8 cellular contexts compared by ENCODE assay signal in genomic region chr19:38682872-38683392, GRCh38. TPM values are rescaled to one million over a fixed set of nuclear protein-coding genes. Genes with fewer than 3 reads are reported as not detected.
DNase-seq lines count a peak whose midpoint lies in the region; ATAC-seq, FAIRE-seq and TF ChIP-seq lines count a peak whose summit lies in the region.

No MANE protein-coding gene starts in this region.

- FAIRE-seq in small intestine (lab: Jason Lieb, UNC): no peak

- TF ChIP-seq CTCF in HL-60 (IDR thresholded peaks at IDR 0.05; ENCODE audit: insufficient read depth, low read length): no peak
- TF ChIP-seq CTCF in hepatocyte (IDR thresholded peaks at IDR 0.05; ENCODE audit: poor library complexity): no peak

- no peak for DNase-seq in HL-60 (ENCODE audit: low read depth in 1 of 2, low spot score in 1 of 2)
- DNase-seq in activated CD8-positive, alpha-beta T cell treated with anti-CD3 and anti-CD28 coated beads, Interleukin-2, amount 10 ng/mL, durations not matched to agents 7 days and 5 days: no peak
- no peak for DNase-seq in hepatocyte (ENCODE audit: low spot score)
- DNase-seq in small intestine: no peak
- no peak for DNase-seq in superior temporal gyrus (ENCODE audit: extremely low spot score)

- H3K4me2 ChIP-seq in hepatocyte: peak overlapping the region; percentile 7

- CTCF ChIA-PET in activated CD8-positive, alpha-beta T cell treated with anti-CD3 and anti-CD28 coated beads, Interleukin-2, amount 10 ng/mL, durations not matched to agents 7 days and 5 days (lab: Charles Lee): interaction anchor here (1.4 to 1.6 kb wide), 2 partner anchors 13 to 280 kb away, joined by 3 to 5 read pairs; partner anchors contain the start of gene FAM98C

- no peak overlapping the region for H2AFZ ChIP-seq in hepatocyte

- peaks cover 99% of the 10 kb centered on the region for H3K4me1 Mint-ChIP-seq in activated CD8-positive, alpha-beta T cell treated with anti-CD3 and anti-CD28 coated beads, Interleukin-2, amount 10 ng/mL, durations not matched to agents 7 days and 5 days (ENCODE audit: low read depth)

- no peak for ATAC-seq in activated CD8-positive, alpha-beta T cell treated with anti-CD3 and anti-CD28 coated beads, Interleukin-2, amount 10 ng/mL, durations not matched to agents 7 days and 5 days
- ATAC-seq in GM18858 (IDR thresholded peaks at IDR 0.05; ENCODE audit: unreplicated experiment) (no peak), HG02852 (IDR thresholded peaks at IDR 0.05; ENCODE audit: unreplicated experiment) (no peak), HG02840 (IDR thresholded peaks at IDR 0.05; ENCODE audit: low FRiP score, unreplicated experiment) (no peak)

- WGBS in hepatocyte (ENCODE audit: low lambda C conversion rate, missing lambda C conversion rate): 75% methylated on average over 7 of the region's 7 CpGs
- 50 to 73% (median 72%) methylated on average over 7 of the region's 7 CpGs for WGBS in small intestine, 3 donors

- H3K4me3 ChIP-seq in HL-60 (replicated peaks; ENCODE audit: insufficient read depth, low read length): no peak overlapping the region
- H3K4me3 ChIP-seq in hepatocyte: no peak overlapping the region
- no peak overlapping the region for H3K4me3 ChIP-seq in small intestine (ENCODE audit: low read depth in 1 of 2, low read length in 2 of 2)

- H3K27ac Mint-ChIP-seq in activated CD8-positive, alpha-beta T cell treated with anti-CD3 and anti-CD28 coated beads, Interleukin-2, amount 10 ng/mL, durations not matched to agents 7 days and 5 days: peak overlapping the region; percentile 85

- H3K9me3 Mint-ChIP-seq in activated CD8-positive, alpha-beta T cell treated with anti-CD3 and anti-CD28 coated beads, Interleukin-2, amount 10 ng/mL, durations not matched to agents 7 days and 5 days (ENCODE audit: insufficient read depth): no peaks in the 10 kb centered on the region

- H3K36me3 ChIP-seq in hepatocyte (replicated peaks; ENCODE audit: insufficient read depth, low read depth) (no peaks in the 10 kb centered on the region), small intestine (ENCODE audit: control insufficient read depth in 2 of 2, insufficient read depth in 2 of 2, low read length in 2 of 2) (no peaks in the 10 kb centered on the region)

- H3K27me3 ChIP-seq in HL-60 (ENCODE audit: insufficient read depth, poor library complexity, severe bottlenecking) (no peaks in the 10 kb centered on the region), hepatocyte (no peaks in the 10 kb centered on the region), small intestine (ENCODE audit: control insufficient read depth in 2 of 2, insufficient read depth in 2 of 2, low read length in 2 of 2) (no peaks in the 10 kb centered on the region)

- H4K20me1 ChIP-seq in hepatocyte (ENCODE audit: insufficient read depth, poor library complexity, severe bottlenecking): no peaks in the 10 kb centered on the region

- H3K27ac ChIP-seq in HL-60 (replicated peaks): peak overlapping the region; percentile 32; the same call in 1 of the 2 replicates
- H3K27ac ChIP-seq in hepatocyte: peak overlapping the region; percentile 97
- peak overlapping the region; percentile 95 to 99 for H3K27ac ChIP-seq in small intestine (ENCODE audit: low read depth in 1 of 2, low read length in 1 of 2)

- POLR2A ChIA-PET in activated CD8-positive, alpha-beta T cell treated with anti-CD3 and anti-CD28 coated beads, Interleukin-2, amount 10 ng/mL, durations not matched to agents 7 days and 5 days (lab: Charles Lee): interaction anchor here (0.9 kb wide), 1 partner anchor 26 kb away, joined by 3 read pairs; no protein-coding TSS in a partner anchor

- H3K9me3 ChIP-seq in hepatocyte (ENCODE audit: low read depth): no peaks in the 10 kb centered on the region
- no peaks in the 10 kb centered on the region for H3K9me3 ChIP-seq in small intestine (ENCODE audit: control insufficient read depth, low read depth)

- H3K4me1 ChIP-seq in hepatocyte (ENCODE audit: insufficient read depth) (peaks cover 75% of the 10 kb centered on the region), small intestine (ENCODE audit: control insufficient read depth in 2 of 2, insufficient read depth in 1 of 2, low read depth in 1 of 2, low read length in 1 of 2) (peaks cover 30 to 51% of the 10 kb centered on the region in 2 donors)

- peaks cover 80% of the 10 kb centered on the region for H3K79me2 ChIP-seq in hepatocyte

- H3K9me2 ChIP-seq in hepatocyte (replicated peaks; ENCODE audit: insufficient read depth): no peaks in the 10 kb centered on the region

- no peaks in the 10 kb centered on the region for H3K27me3 Mint-ChIP-seq in activated CD8-positive, alpha-beta T cell treated with anti-CD3 and anti-CD28 coated beads, Interleukin-2, amount 10 ng/mL, durations not matched to agents 7 days and 5 days (ENCODE audit: low read depth)

- H3K36me3 Mint-ChIP-seq in activated CD8-positive, alpha-beta T cell treated with anti-CD3 and anti-CD28 coated beads, Interleukin-2, amount 10 ng/mL, durations not matched to agents 7 days and 5 days (ENCODE audit: low read depth): peaks cover 57% of the 10 kb centered on the region

- H3K4me3 Mint-ChIP-seq in activated CD8-positive, alpha-beta T cell treated with anti-CD3 and anti-CD28 coated beads, Interleukin-2, amount 10 ng/mL, durations not matched to agents 7 days and 5 days: no peak overlapping the region

RNA-seq across cellular contexts. Expression of gene ACTN4, which starts 35.5 kb away (rescaled TPM):
- 100 to 1,000 TPM; 357 to 373 TPM for total RNA-seq in activated CD8-positive, alpha-beta T cell treated with anti-CD3 and anti-CD28 coated beads, Interleukin-2, amount 10 ng/mL, durations not matched to agents 7 days and 5 days
- 278 and 321 TPM in 2 replicates for total RNA-seq in hepatocyte
- polyA plus RNA-seq in hepatocyte: 54.4 and 59.3 TPM in 2 replicates
- polyA plus RNA-seq in small intestine: 100 to 1,000 TPM; 188 to 326 (median 291) TPM

Comparison
In these comparisons a context has a peak if more than half of its experiments do, and no peak if none do; other contexts are left out.
1. H3K27ac ChIP-seq: peak in every context shown above with its lines; median percentile 97 in hepatocyte; 97 in small intestine; 32 in HL-60.